14 cellular contexts compared by ENCODE assay signal in genomic region chr2:26612522-26613240, GRCh38. TPM values are rescaled to one million over a fixed set of nuclear protein-coding genes. Genes with fewer than 3 reads are reported as not detected.
A peak's percentile ranks its signal among the peaks of the same experiment; 100 is the strongest.
DNase-seq lines count a peak whose midpoint lies in the region; ATAC-seq and TF ChIP-seq lines count a peak whose summit lies in the region.
"Had no signal": no experiment of that assay in that cellular context is flagged by ENCODE, and none has a peak within 500 bp of the region (broad histone marks: within the 10 kb centered on the region; RNA-seq: fewer than 3 reads in every experiment).

No MANE protein-coding gene starts in this region.

- H3K56ac ChIP-seq in mesendoderm (ENCODE audit: low read length): no peak overlapping the region

- no peaks in the 10 kb centered on the region for H3K36me3 Mint-ChIP-seq in mesothelial cell of epicardium
- H3K36me3 Mint-ChIP-seq in stimulated activated naive B cell treated with anti-CD40 and anti-IgM and Interleukin-4, amounts not matched to agents 10 μg/mL and 1 μg/mL and 100 μg/mL, for 72 hours: no peaks in the 10 kb centered on the region
- no peaks in the 10 kb centered on the region for H3K36me3 Mint-ChIP-seq in activated CD4-positive, alpha-beta T cell treated with anti-CD3 and anti-CD28 coated beads, Interleukin-2, amount 10 ng/mL, durations not matched to agents 7 days and 5 days (ENCODE audit: low read depth)

- H3K4me2 ChIP-seq in mesendoderm (ENCODE audit: low read length): no peak overlapping the region

- H3K4ac ChIP-seq in mesendoderm (ENCODE audit: low read depth, low read length): no peak overlapping the region

- H3K9me3 ChIP-seq in upper lobe of left lung: no peaks in the 10 kb centered on the region
- H3K9me3 ChIP-seq: tibial nerve had no signal

- no peak overlapping the region for H3K18ac ChIP-seq in mesendoderm (ENCODE audit: low read length)

- H3K4me3 Mint-ChIP-seq in mesothelial cell of epicardium: no peak overlapping the region
- no peak overlapping the region for H3K4me3 Mint-ChIP-seq in stimulated activated naive B cell treated with anti-CD40 and anti-IgM and Interleukin-4, amounts not matched to agents 10 μg/mL and 1 μg/mL and 100 μg/mL, for 72 hours
- H3K4me3 Mint-ChIP-seq in activated CD4-positive, alpha-beta T cell treated with anti-CD3 and anti-CD28 coated beads, Interleukin-2, amount 10 ng/mL, durations not matched to agents 7 days and 5 days: no peak overlapping the region
- H3K4me3 Mint-ChIP-seq: activated CD4-positive, alpha-beta T cell treated with anti-CD3 and anti-CD28 coated beads, Interleukin-2, amount 10 ng/mL, durations not matched to agents 24 days and 14 days; activated naive CD8-positive, alpha-beta T cell treated with anti-CD3 and anti-CD28 coated beads, Interleukin-2, amount 50 U/mL, for 24 hours; neural crest cell had no signal

- no peak for TF ChIP-seq POLR2A in upper lobe of left lung (IDR thresholded peaks at IDR 0.05)

- H3K9me3 Mint-ChIP-seq in mesothelial cell of epicardium: no peaks in the 10 kb centered on the region
- no peaks in the 10 kb centered on the region for H3K9me3 Mint-ChIP-seq in stimulated activated naive B cell treated with anti-CD40 and anti-IgM and Interleukin-4, amounts not matched to agents 10 μg/mL and 1 μg/mL and 100 μg/mL, for 72 hours
- H3K9me3 Mint-ChIP-seq in activated CD4-positive, alpha-beta T cell treated with anti-CD3 and anti-CD28 coated beads, Interleukin-2, amount 10 ng/mL, durations not matched to agents 7 days and 5 days: no peaks in the 10 kb centered on the region
- H3K9me3 Mint-ChIP-seq: activated CD4-positive, alpha-beta T cell treated with anti-CD3 and anti-CD28 coated beads, Interleukin-2, amount 10 ng/mL, durations not matched to agents 24 days and 14 days; activated naive CD8-positive, alpha-beta T cell treated with anti-CD3 and anti-CD28 coated beads, Interleukin-2, amount 50 U/mL, for 24 hours; neural crest cell had no signal

- H4K5ac ChIP-seq in mesendoderm (ENCODE audit: low read length): no peak overlapping the region

- H3K4me1 ChIP-seq in upper lobe of left lung: peaks cover 47 to 61% (median 54%) of the 10 kb centered on the region in 4 donors
- H3K4me1 ChIP-seq in mesendoderm (ENCODE audit: control insufficient read depth, low read depth, low read length): peaks cover 8% of the 10 kb centered on the region

- no peak for TF ChIP-seq EP300 in upper lobe of left lung (IDR thresholded peaks at IDR 0.05)

- no peak overlapping the region for H2AK5ac ChIP-seq in mesendoderm (ENCODE audit: low read length)

- no peak overlapping the region for H3K9ac ChIP-seq in mesendoderm (ENCODE audit: low read length)

- peak; percentile 22 for DNase-seq in activated CD8-positive, alpha-beta memory T cell treated with anti-CD3 and anti-CD28 coated beads, Interleukin-2, amount 50 U/mL, for 48 hours
- DNase-seq in activated CD8-positive, alpha-beta memory T cell treated with anti-CD3 and anti-CD28 coated beads, Interleukin-2, amount 50 U/mL, for 4 hours: no peak
- peak; percentile 20 for DNase-seq in cerebellar cortex (ENCODE audit: low spot score)
- peak in 1 of 2 experiments; percentile 44 for DNase-seq in mesothelial cell of epicardium (ENCODE audit: low spot score in 2 of 2, unreplicated experiment in 2 of 2)
- DNase-seq in upper lobe of left lung: peak in 1 of 2 donors; percentile 42
- no peak for DNase-seq in stimulated activated naive B cell treated with anti-CD40 and anti-IgM and Interleukin-4, amounts not matched to agents 10 μg/mL and 1 μg/mL and 100 μg/mL, for 72 hours
- no peak for DNase-seq in activated CD4-positive, alpha-beta T cell treated with anti-CD3 and anti-CD28 coated beads, Interleukin-2, amount 10 ng/mL, durations not matched to agents 7 days and 5 days
- DNase-seq in mesendoderm: no peak
- DNase-seq: activated CD4-positive, alpha-beta T cell treated with anti-CD3 and anti-CD28 coated beads, Interleukin-2, amount 10 ng/mL, durations not matched to agents 24 days and 14 days; activated naive CD8-positive, alpha-beta T cell treated with anti-CD3 and anti-CD28 coated beads, Interleukin-2, amount 50 U/mL, for 24 hours; AML-193; effector CD8-positive, alpha-beta T cell had no signal

- no peaks in the 10 kb centered on the region for H3K27me3 ChIP-seq in upper lobe of left lung
- no peaks in the 10 kb centered on the region for H3K27me3 ChIP-seq in mesendoderm (ENCODE audit: insufficient read depth, low read length, poor library complexity)

- peaks cover 7% of the 10 kb centered on the region for H3K27me3 Mint-ChIP-seq in mesothelial cell of epicardium (ENCODE audit: low read depth)
- H3K27me3 Mint-ChIP-seq in stimulated activated naive B cell treated with anti-CD40 and anti-IgM and Interleukin-4, amounts not matched to agents 10 μg/mL and 1 μg/mL and 100 μg/mL, for 72 hours: peaks cover 10 to 12% of the 10 kb centered on the region in 2 donors
- H3K27me3 Mint-ChIP-seq in activated CD4-positive, alpha-beta T cell treated with anti-CD3 and anti-CD28 coated beads, Interleukin-2, amount 10 ng/mL, durations not matched to agents 7 days and 5 days: no peaks in the 10 kb centered on the region
- H3K27me3 Mint-ChIP-seq: activated naive CD8-positive, alpha-beta T cell treated with anti-CD3 and anti-CD28 coated beads, Interleukin-2, amount 50 U/mL, for 24 hours had no signal

- H2BK120ac ChIP-seq in mesendoderm (ENCODE audit: low read depth, low read length): no peak overlapping the region

- H3K4me1 Mint-ChIP-seq in mesothelial cell of epicardium: peaks cover 67% of the 10 kb centered on the region
- H3K4me1 Mint-ChIP-seq in stimulated activated naive B cell treated with anti-CD40 and anti-IgM and Interleukin-4, amounts not matched to agents 10 μg/mL and 1 μg/mL and 100 μg/mL, for 72 hours: peaks cover 15 to 22% of the 10 kb centered on the region in 2 donors
- peaks cover 17% of the 10 kb centered on the region for H3K4me1 Mint-ChIP-seq in activated CD4-positive, alpha-beta T cell treated with anti-CD3 and anti-CD28 coated beads, Interleukin-2, amount 10 ng/mL, durations not matched to agents 7 days and 5 days

- ATAC-seq in upper lobe of left lung (ENCODE audit: low FRiP score in 2 of 2): peak in 1 of 2 donors; percentile 52
- no peak for ATAC-seq in stimulated activated naive B cell treated with anti-CD40 and anti-IgM and Interleukin-4, amounts not matched to agents 10 μg/mL and 1 μg/mL and 100 μg/mL, for 72 hours (replicated peaks)
- ATAC-seq: activated naive CD8-positive, alpha-beta T cell treated with anti-CD3 and anti-CD28 coated beads, Interleukin-2, amount 50 U/mL, for 24 hours had no signal

- WGBS in upper lobe of left lung, 2 donors: 31 to 38% methylated on average over 4 to 8 of the region's 8 CpGs
- no CpG with 5 or more reads among the region's 8 CpGs for WGBS in mesendoderm (ENCODE audit: extremely low coverage, insufficient coverage, low lambda C conversion rate)

- no peaks in the 10 kb centered on the region for H3K36me3 ChIP-seq in upper lobe of left lung
- no peaks in the 10 kb centered on the region for H3K36me3 ChIP-seq in mesendoderm (ENCODE audit: control insufficient read depth, insufficient read depth, low read length)
- H3K36me3 ChIP-seq: tibial nerve had no signal

- no peak overlapping the region for H2BK15ac ChIP-seq in mesendoderm (replicated peaks; ENCODE audit: low read depth)

- CTCF ChIA-PET in activated CD4-positive, alpha-beta T cell treated with anti-CD3 and anti-CD28 coated beads, Interleukin-2, amount 10 ng/mL, durations not matched to agents 7 days and 5 days (lab: Charles Lee): interaction anchor here (0.8 kb wide), 1 partner anchor 29 kb away, joined by 3 read pairs; the partner anchor contains the start of gene CIB4

- no peaks in the 10 kb centered on the region for H3K79me2 ChIP-seq in mesendoderm (ENCODE audit: control insufficient read depth, insufficient read depth, low read length)

- H3K4me3 ChIP-seq in upper lobe of left lung: no peak overlapping the region
- H3K4me3 ChIP-seq in mesendoderm (ENCODE audit: low read length): no peak overlapping the region
- H3K4me3 ChIP-seq: tibial nerve had no signal

- H3K27ac ChIP-seq in upper lobe of left lung (peak overlapping the region in 3 of 4 donors; percentile 42 to 69 (median 54)), mesendoderm (ENCODE audit: low read depth, low read length) (no peak overlapping the region)
- H3K27ac ChIP-seq: tibial nerve had no signal

- H3K23ac ChIP-seq in mesendoderm (ENCODE audit: low read length): no peak overlapping the region

- no peak overlapping the region for H4K8ac ChIP-seq in mesendoderm (ENCODE audit: low read depth, low read length)

- POLR2A ChIA-PET in activated CD4-positive, alpha-beta T cell treated with anti-CD3 and anti-CD28 coated beads, Interleukin-2, amount 10 ng/mL, durations not matched to agents 7 days and 5 days (lab: Charles Lee): no interaction called here

- peak overlapping the region; percentile 42 for H3K27ac Mint-ChIP-seq in mesothelial cell of epicardium
- no peak overlapping the region for H3K27ac Mint-ChIP-seq in stimulated activated naive B cell treated with anti-CD40 and anti-IgM and Interleukin-4, amounts not matched to agents 10 μg/mL and 1 μg/mL and 100 μg/mL, for 72 hours
- no peak overlapping the region for H3K27ac Mint-ChIP-seq in activated CD4-positive, alpha-beta T cell treated with anti-CD3 and anti-CD28 coated beads, Interleukin-2, amount 10 ng/mL, durations not matched to agents 7 days and 5 days
- H3K27ac Mint-ChIP-seq: activated CD4-positive, alpha-beta T cell treated with anti-CD3 and anti-CD28 coated beads, Interleukin-2, amount 10 ng/mL, durations not matched to agents 24 days and 14 days; activated naive CD8-positive, alpha-beta T cell treated with anti-CD3 and anti-CD28 coated beads, Interleukin-2, amount 50 U/mL, for 24 hours had no signal

- no peaks in the 10 kb centered on the region for H3K79me1 ChIP-seq in mesendoderm (ENCODE audit: low read length)

- TF ChIP-seq CTCF in mesothelial cell of epicardium (IDR thresholded peaks at IDR 0.05; ENCODE audit: unreplicated experiment) (no peak), upper lobe of left lung (IDR thresholded peaks at IDR 0.05) (no peak)

- no peak overlapping the region for H2BK5ac ChIP-seq in mesendoderm (ENCODE audit: low read length)

RNA-seq across cellular contexts. Expression of gene CIB4, which starts 28.5 kb away (rescaled TPM):
- not detected in 3 replicates for total RNA-seq in mesothelial cell of epicardium
- total RNA-seq in upper lobe of left lung: not detected
- not detected for total RNA-seq in activated CD4-positive, alpha-beta T cell treated with anti-CD3 and anti-CD28 coated beads, Interleukin-2, amount 10 ng/mL, durations not matched to agents 7 days and 5 days
- 0.11 TPM for polyA plus RNA-seq in mesendoderm (2013, experiment 1 of 2)
- 0.11 TPM for polyA plus RNA-seq in mesendoderm (2013, experiment 2 of 2)
- total RNA-seq: activated CD4-positive, alpha-beta T cell treated with anti-CD3 and anti-CD28 coated beads, Interleukin-2, amount 10 ng/mL, durations not matched to agents 24 days and 14 days; neural crest cell; tibial nerve had no signal

Comparison
In these comparisons a context has a peak if more than half of its experiments do, and no peak if none do; other contexts are left out.
1. DNase-seq: peak in activated CD8-positive, alpha-beta memory T cell treated with anti-CD3 and anti-CD28 coated beads, Interleukin-2, amount 50 U/mL, for 48 hours (single experiment) and cerebellar cortex (single experiment); none in activated CD8-positive, alpha-beta memory T cell treated with anti-CD3 and anti-CD28 coated beads, Interleukin-2, amount 50 U/mL, for 4 hours (single experiment), stimulated activated naive B cell treated with anti-CD40 and anti-IgM and Interleukin-4, amounts not matched to agents 10 μg/mL and 1 μg/mL and 100 μg/mL, for 72 hours (single experiment), activated CD4-positive, alpha-beta T cell treated with anti-CD3 and anti-CD28 coated beads, Interleukin-2, amount 10 ng/mL, durations not matched to agents 7 days and 5 days (single experiment) and mesendoderm (single experiment).